Comparison of ENCODE assay signal across 10 cellular contexts in genomic region chr3:131020122-131020693, GRCh38. TPM values are rescaled to one million over a fixed set of nuclear protein-coding genes. Genes with fewer than 3 reads are reported as not detected.
DNase-seq lines count a peak whose midpoint lies in the region; ATAC-seq and TF ChIP-seq lines count a peak whose summit lies in the region.
"Had no signal": no experiment of that assay in that cellular context is flagged by ENCODE, and none has a peak within 500 bp of the region (broad histone marks: within the 10 kb centered on the region; RNA-seq: fewer than 3 reads in every experiment).

No MANE protein-coding gene starts in this region.

- peak overlapping the region; percentile 0 to 69 (median 46); a peak in 20 of 22 replicates for H3K4me2 ChIP-seq in BLaER1 treated with 17β-estradiol and CSF1 and Interleukin-3, amounts not matched to agents 10 nM and 100 nM
- H3K4me2 ChIP-seq in OCI-LY7 (ENCODE audit: low read length) = no peak overlapping the region; the same call in 1 of the 2 replicates

- no peak overlapping the region for H3K27ac ChIP-seq in BLaER1 treated with 17β-estradiol and CSF1 and Interleukin-3, amounts not matched to agents 10 nM and 100 nM
- H3K27ac ChIP-seq in OCI-LY7 (ENCODE audit: low read depth, low read length, poor library complexity, severe bottlenecking) = no peak overlapping the region

- H3K79me2 ChIP-seq in OCI-LY7 (ENCODE audit: insufficient read depth, low read depth, low read length) = no peaks in the 10 kb centered on the region

- no peak overlapping the region for H3K4me3 ChIP-seq in BLaER1 treated with 17β-estradiol and CSF1 and Interleukin-3, amounts not matched to agents 10 nM and 100 nM
- H3K4me3 ChIP-seq in OCI-LY7 (ENCODE audit: low read depth, low read length, poor library complexity, severe bottlenecking) (no peak overlapping the region), HAP-1 (no peak overlapping the region)

- CTCF ChIA-PET in OCI-LY7 (lab: Charles Lee; ENCODE audit: unreplicated experiment) = no interaction called here

- no peak overlapping the region for H2AFZ ChIP-seq in OCI-LY7 (ENCODE audit: low read length)

- H3K9me2 ChIP-seq in OCI-LY7 (ENCODE audit: insufficient read depth, low read length) = no peaks in the 10 kb centered on the region

- DNase-seq in OCI-LY7 (ENCODE audit: low spot score) (peak; percentile 18), fibroblast of peridontal ligament (ENCODE audit: extremely low read depth) (peak; percentile 58), HAP-1 (ENCODE audit: low spot score in 2 of 2) (no peak), DMS 273 (lab: John Stamatoyannopoulos, UW; ENCODE audit: unreplicated experiment) (no peak), NCI-H2081 (lab: John Stamatoyannopoulos, UW) (no peak)
- DNase-seq in stimulated activated CD4-positive, alpha-beta T cell treated with anti-CD3 and anti-CD28 coated beads, Interleukin-15, amount 100 ng/mL, for 24 hours = no peak
- DNase-seq: stimulated activated naive CD4-positive, alpha-beta T cell treated with Interleukin-2 at 50 U/mL for 16 hours had no signal

- H3K4me1 ChIP-seq in BLaER1 treated with 17β-estradiol and CSF1 and Interleukin-3, amounts not matched to agents 10 nM and 100 nM = peaks cover 7 to 22% (median 12%) of the 10 kb centered on the region in 10 experiments
- peaks cover 13% of the 10 kb centered on the region for H3K4me1 ChIP-seq in OCI-LY7 (ENCODE audit: insufficient read depth, low read length, poor library complexity, severe bottlenecking)
- H3K4me1 ChIP-seq in HAP-1 = peaks cover 6% of the 10 kb centered on the region

- POLR2A ChIA-PET in OCI-LY7 (lab: Charles Lee) = interaction anchor here (0.6 to 1.0 kb wide), 2 partner anchors 57 to 337 kb away, joined by 3 read pairs; no protein-coding TSS in a partner anchor

- no TSS peak for BruUV-seq in OCI-LY7 (replicated peaks; lab: Mats Ljungman, UMichigan)

- intact Hi-C loops in OCI-LY7 (cut with micrococcal nuclease; ENCODE audit: unreplicated experiment) = no loop called here

- peaks cover 37 to 74% (median 57%) of the 10 kb centered on the region in 11 experiments for H3K36me3 ChIP-seq in BLaER1 treated with 17β-estradiol and CSF1 and Interleukin-3, amounts not matched to agents 10 nM and 100 nM
- H3K36me3 ChIP-seq in OCI-LY7 (ENCODE audit: insufficient read depth, low read length) (peaks cover 85% of the 10 kb centered on the region), HAP-1 (replicated peaks) (peaks cover 21% of the 10 kb centered on the region)

- peaks cover 0 to 6% (median 0%) of the 10 kb centered on the region in 11 experiments; a peak in 2 of 22 replicates for H4K20me1 ChIP-seq in BLaER1 treated with 17β-estradiol and CSF1 and Interleukin-3, amounts not matched to agents 10 nM and 100 nM
- no peaks in the 10 kb centered on the region for H4K20me1 ChIP-seq in OCI-LY7 (ENCODE audit: insufficient read depth, low read length)

- no peak for TF ChIP-seq CTCF in OCI-LY7 (conservative IDR thresholded peaks at IDR 0.05; ENCODE audit: low read length)

- H3K27me3 ChIP-seq in BLaER1 treated with 17β-estradiol and CSF1 and Interleukin-3, amounts not matched to agents 10 nM and 100 nM = no peaks in the 10 kb centered on the region
- no peaks in the 10 kb centered on the region for H3K27me3 ChIP-seq in HAP-1 (ENCODE audit: low read depth)

- no peak overlapping the region for H3K9ac ChIP-seq in BLaER1 treated with 17β-estradiol and CSF1 and Interleukin-3, amounts not matched to agents 10 nM and 100 nM

- peak; percentile 49 for ATAC-seq in GM21737 (IDR thresholded peaks at IDR 0.05; ENCODE audit: unreplicated experiment)
- ATAC-seq: SK-N-SH treated with all-trans-retinoic acid at 6 μM for 48 hours had no signal

- in situ Hi-C loops in HAP-1 (cut with MboI; ENCODE audit: low sequenced_read_pairs) = no loop called here

- H3K9me3 ChIP-seq in BLaER1 treated with 17β-estradiol and CSF1 and Interleukin-3, amounts not matched to agents 10 nM and 100 nM (replicated peaks in 1 of 11) = peaks cover 0 to 12% (median 4%) of the 10 kb centered on the region in 11 experiments; a peak in 8 of 22 replicates
- H3K9me3 ChIP-seq in OCI-LY7 (ENCODE audit: low read length) = no peaks in the 10 kb centered on the region
- H3K9me3 ChIP-seq in HAP-1 = no peaks in the 10 kb centered on the region

RNA-seq across cellular contexts. Expression of gene ASTE1, which starts 6.4 kb away (rescaled TPM):
- 8.2 and 14.2 TPM in 2 replicates for total RNA-seq in OCI-LY7 (2014; rRNA removed; shearing (Covaris generic))
- total RNA-seq in OCI-LY7 (2022) = 11.0 and 11.7 TPM in 2 replicates

RNA-seq across cellular contexts. Expression of gene NEK11, which starts 6.5 kb away (rescaled TPM):
- 0.15 and 0.47 TPM in 2 replicates for total RNA-seq in OCI-LY7 (2014; rRNA removed; shearing (Covaris generic))
- total RNA-seq in OCI-LY7 (2022) = 1.2 and 1.5 TPM in 2 replicates

Comparison
In these comparisons a context has a peak if more than half of its experiments do, and no peak if none do; other contexts are left out.
1. DNase-seq: peak in OCI-LY7 (single experiment) and fibroblast of peridontal ligament (single experiment); none in HAP-1 (0 of 2), DMS 273 (single experiment), stimulated activated CD4-positive, alpha-beta T cell treated with anti-CD3 and anti-CD28 coated beads, Interleukin-15, amount 100 ng/mL, for 24 hours (single experiment) and NCI-H2081 (0 of 2).